ENCODE assay signal across 8 cellular contexts in genomic region chr11:27201454-27202302, GRCh38.
DNase-seq lines count a peak whose midpoint lies in the region; ATAC-seq, FAIRE-seq and TF ChIP-seq lines count a peak whose summit lies in the region.

No MANE protein-coding gene starts in this region.

- ATAC-seq in left colon (peak; percentile 79), GM21786 (IDR thresholded peaks at IDR 0.05; ENCODE audit: unreplicated experiment) (no peak), GM19023 (IDR thresholded peaks at IDR 0.05; ENCODE audit: unreplicated experiment) (no peak)

- FAIRE-seq in urothelium cell line (lab: Jason Lieb, UNC) = no peak

- TF ChIP-seq CTCF in VCaP (conservative IDR thresholded peaks at IDR 0.05) = no peak

- H3K27ac ChIP-seq in VCaP = peak overlapping the region; percentile 91

- intact Hi-C loops in left colon (cut with DNase I, micrococcal nuclease) = no loop called here

- DNase-seq in COLO668 (lab: John Stamatoyannopoulos, UW; ENCODE audit: unreplicated experiment) (peak; percentile 97), NCI-H146 (lab: John Stamatoyannopoulos, UW) (peak; percentile 94), left colon (peak; percentile 97 to 98), urothelium cell line (ENCODE audit: low spot score) (peak; percentile 89)
- DNase-seq in activated T-cell treated with anti-CD3 and anti-CD28 coated beads, Interleukin-2, amount 50 U/mL, for 1 hour = no peak
